Comparison of ENCODE assay signal across 8 cellular contexts in genomic region chr3:190514163-190515153, GRCh38. TPM values are rescaled to one million over a fixed set of nuclear protein-coding genes. Genes with fewer than 3 reads are reported as not detected.
DNase-seq lines count a peak whose midpoint lies in the region; ATAC-seq and TF ChIP-seq lines count a peak whose summit lies in the region.

No MANE protein-coding gene starts in this region.

- ATAC-seq in HG02852 (IDR thresholded peaks at IDR 0.05; ENCODE audit: unreplicated experiment), result peak; percentile 32
- ATAC-seq in right cardiac atrium, result peak; percentile 53 to 74
- ATAC-seq in HG02884 (IDR thresholded peaks at IDR 0.05; ENCODE audit: unreplicated experiment), result no peak

- under 1% methylated on average over 44 of the region's 44 CpGs for WGBS in right cardiac atrium

- H3K27ac ChIP-seq in ascending aorta, result peak overlapping the region; percentile 75 to 79
- H3K27ac ChIP-seq in right cardiac atrium (ENCODE audit: low read length), result peak overlapping the region; percentile 55

- intact Hi-C loops in ascending aorta (cut with DNase I), result loop anchor here (5.0 to 10.0 kb wide), 3 partner anchors 53 to 550 kb away; partner anchors contain the start of gene CLDN1
- intact Hi-C loops in right cardiac atrium (cut with DNase I), result loop anchor here in 1 of 4 donors (5.0 kb wide), 1 partner anchor 183 kb away; no protein-coding TSS in a partner anchor

- H3K9me3 ChIP-seq in ascending aorta (no peaks in the 10 kb centered on the region), right cardiac atrium (ENCODE audit: control insufficient read depth, low read length) (no peaks in the 10 kb centered on the region)

- H3K4me1 ChIP-seq in ascending aorta (peaks cover 0 to 4% of the 10 kb centered on the region in 2 donors), right cardiac atrium (ENCODE audit: control insufficient read depth, insufficient read depth, low read length) (no peaks in the 10 kb centered on the region)

- H3K4me3 ChIP-seq in ascending aorta (peak overlapping the region; percentile 86 to 89), right cardiac atrium (ENCODE audit: low read length) (peak overlapping the region; percentile 83)

- no peaks in the 10 kb centered on the region for H3K36me3 ChIP-seq in ascending aorta

- H3K27me3 ChIP-seq in ascending aorta (no peaks in the 10 kb centered on the region), right cardiac atrium (ENCODE audit: control insufficient read depth, insufficient read depth) (no peaks in the 10 kb centered on the region)

- DNase-seq in EL, result peak; percentile 56
- DNase-seq in SKM-1 (lab: John Stamatoyannopoulos, UW; ENCODE audit: unreplicated experiment), result peak; percentile 21
- peak in 1 of 2 donors; percentile 67 for DNase-seq in ascending aorta (ENCODE audit: low spot score in 2 of 2)
- peak; percentile 28 to 73 (median 71) for DNase-seq in right cardiac atrium
- peak; percentile 46 for DNase-seq in pons (ENCODE audit: low spot score)
- no peak for DNase-seq in NCI-H345 treated with DMSO at 0.1 percent for 48 hours (lab: John Stamatoyannopoulos, UW; ENCODE audit: unreplicated experiment)

- no peak for TF ChIP-seq CTCF in ascending aorta (IDR thresholded peaks at IDR 0.05)

RNA-seq across cellular contexts. Expression of gene IL1RAP, which starts 0.6 kb away (rescaled TPM):
- total RNA-seq in ascending aorta (12.8 TPM), right cardiac atrium (1 to 10 TPM; 3.7 to 8.5 (median 6.9) TPM)
- polyA plus RNA-seq in right cardiac atrium, result 1.6 TPM
